In the genomic region with DNA sequence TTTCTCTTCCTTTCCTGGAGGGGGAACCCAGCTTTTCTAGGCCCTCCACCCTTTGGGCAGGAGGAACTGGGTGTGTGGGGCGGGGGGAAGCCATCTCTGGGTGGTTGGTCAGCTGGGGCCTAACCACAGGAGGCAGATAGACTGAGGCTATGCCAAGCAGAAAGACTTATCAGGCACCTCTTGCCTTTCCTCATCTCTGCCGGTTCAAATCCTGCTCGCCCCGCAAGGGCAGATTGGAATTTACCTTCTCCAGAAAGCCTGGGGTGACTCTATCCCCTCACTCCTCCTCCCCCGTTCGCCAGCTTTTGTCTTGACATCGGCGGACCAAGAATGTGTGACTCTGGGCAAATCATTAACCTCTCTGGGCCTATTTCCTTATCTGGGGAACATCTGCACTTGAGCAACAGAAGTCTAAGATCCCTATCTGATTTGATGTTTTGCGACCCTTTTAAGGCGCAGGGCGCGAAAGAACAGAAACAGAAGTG, we compare ENCODE assay signal across 8 cellular contexts. TPM values are rescaled to one million over a fixed set of nuclear protein-coding genes. Genes with fewer than 3 reads are reported as not detected.
A peak's percentile ranks its signal among the peaks of the same experiment; 100 is the strongest.
DNase-seq lines count a peak whose midpoint lies in the region; ATAC-seq and TF ChIP-seq lines count a peak whose summit lies in the region.

No MANE protein-coding gene starts in this region.

- peaks cover 47 to 82% of the 10 kb centered on the region in 2 donors for H3K4me1 Mint-ChIP-seq in immature natural killer cell

- H3K4me3 Mint-ChIP-seq in immature natural killer cell, result peak overlapping the region; percentile 96 to 99 (median 98)

- H3K27me3 Mint-ChIP-seq in immature natural killer cell (ENCODE audit: low read depth in 3 of 3), result peaks cover 6 to 22% (median 21%) of the 10 kb centered on the region in 3 donors

- peaks cover under 1 to 6% (median 6%) of the 10 kb centered on the region in 3 donors for H3K36me3 Mint-ChIP-seq in immature natural killer cell

- peak overlapping the region; percentile 99 to 100 (median 100) for H3K27ac Mint-ChIP-seq in immature natural killer cell

- H3K27ac ChIP-seq in SK-N-MC, result peak overlapping the region; percentile 91

- peak; percentile 3 for ATAC-seq in HG03558 (IDR thresholded peaks at IDR 0.05; ENCODE audit: extremely low read depth, unreplicated experiment)

- H3K9me3 ChIP-seq in SK-N-MC (ENCODE audit: low read depth, low read length), result no peaks in the 10 kb centered on the region

- H3K4me3 ChIP-seq in SK-N-MC (peak overlapping the region; percentile 99), astrocyte of the cerebellum (ENCODE audit: low read depth, low read length) (peak overlapping the region; percentile 71)

- in situ Hi-C loops in astrocyte of the cerebellum (cut with HindIII; ENCODE audit: low sequenced_read_pairs), result no loop called here

- H3K9me3 Mint-ChIP-seq in immature natural killer cell, result no peaks in the 10 kb centered on the region

- TF ChIP-seq CTCF in GM20000 (IDR thresholded peaks at IDR 0.05; ENCODE audit: extremely low read depth, missing control alignments) (no peak), astrocyte of the cerebellum (IDR thresholded peaks at IDR 0.05; ENCODE audit: low read depth, low read length, missing control alignments) (no peak)

- DNase-seq in DMS79 (lab: John Stamatoyannopoulos, UW) (peak; percentile 40), GM20000 (ENCODE audit: low spot score) (peak; percentile 59), SK-N-MC (ENCODE audit: low read depth, low spot score) (no peak), astrocyte of the cerebellum (ENCODE audit: low read depth) (no peak), immature natural killer cell (no peak)
- DNase-seq in stimulated activated CD4-positive, alpha-beta T cell treated with anti-CD3 and anti-CD28 coated beads, Interleukin-2, amount 100 ng/mL, for 4 hours (ENCODE audit: low read depth), result peak; percentile 3
- no peak for DNase-seq in central memory CD4-positive, alpha-beta T cell

- H3K9ac ChIP-seq in SK-N-MC (ENCODE audit: insufficient read length), result peak overlapping the region; percentile 95

- peaks cover 31% of the 10 kb centered on the region for H3K36me3 ChIP-seq in SK-N-MC (ENCODE audit: insufficient read depth, low read length)

RNA-seq across cellular contexts. Expression of gene GARS1, which starts 0.6 kb away (rescaled TPM):
- 10 to 100 TPM; 33.1 to 85.6 (median 75.2) TPM for polyA plus RNA-seq in immature natural killer cell

Comparison
In these comparisons a context has a peak if more than half of its experiments do, and no peak if none do; other contexts are left out.
1. DNase-seq: peak in DMS79 (single experiment), GM20000 (single experiment) and stimulated activated CD4-positive, alpha-beta T cell treated with anti-CD3 and anti-CD28 coated beads, Interleukin-2, amount 100 ng/mL, for 4 hours (single experiment); none in SK-N-MC (single experiment), astrocyte of the cerebellum (single experiment), immature natural killer cell (0 of 3) and central memory CD4-positive, alpha-beta T cell (single experiment).